27 cellular contexts compared by ENCODE assay signal in the genomic region with DNA sequence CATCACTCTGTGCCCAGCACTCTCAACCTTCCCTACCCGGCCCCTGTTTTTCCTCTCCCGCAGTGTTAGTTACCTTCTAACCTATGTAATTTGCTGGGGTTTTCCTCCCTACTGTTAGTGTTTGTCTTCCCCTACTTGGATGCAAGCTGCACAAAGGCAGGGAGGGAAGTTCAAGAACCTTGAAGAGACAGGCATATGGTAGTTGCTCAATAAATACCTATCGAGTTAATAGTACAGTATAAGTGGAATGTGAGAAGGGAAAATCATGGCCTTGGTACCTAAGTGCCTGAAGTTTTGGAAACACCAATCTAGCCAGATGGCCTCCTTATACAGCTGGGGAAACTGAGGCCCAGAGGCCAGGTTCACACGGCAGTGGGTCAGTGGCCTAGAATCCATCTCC. TPM values are rescaled to one million over a fixed set of nuclear protein-coding genes. Genes with fewer than 3 reads are reported as not detected.
DNase-seq lines count a peak whose midpoint lies in the region; ATAC-seq and TF ChIP-seq lines count a peak whose summit lies in the region.
"Had no signal": no experiment of that assay in that cellular context is flagged by ENCODE, and none has a peak within 500 bp of the region (broad histone marks: within the 10 kb centered on the region; RNA-seq: fewer than 3 reads in every experiment).

No MANE protein-coding gene starts in this region.

- H3K36me3 Mint-ChIP-seq in CD14-positive monocyte = peaks cover 0 to 1% of the 10 kb centered on the region in 2 donors
- H3K36me3 Mint-ChIP-seq: CD4-positive, alpha-beta memory T cell had no signal

- H3K79me1 ChIP-seq in mesenchymal stem cell (replicated peaks; ENCODE audit: low read length, poor library complexity, severe bottlenecking) = peaks cover 36% of the 10 kb centered on the region

- peaks cover 22 to 62% of the 10 kb centered on the region in 2 donors for H3K4me1 ChIP-seq in ascending aorta
- peaks cover 37% of the 10 kb centered on the region for H3K4me1 ChIP-seq in mesenchymal stem cell (ENCODE audit: control insufficient read depth, insufficient read depth, low read depth, low read length)
- H3K4me1 ChIP-seq in smooth muscle cell (ENCODE audit: low read depth) = peaks cover 5% of the 10 kb centered on the region
- H3K4me1 ChIP-seq: HAP-1 had no signal

- H3K18ac ChIP-seq in mesenchymal stem cell (ENCODE audit: low read depth in 1 of 2, low read length in 2 of 2) = peak overlapping the region; percentile 13 to 47

- 85% methylated on average over 2 of the region's 4 CpGs for WGBS in mesenchymal stem cell
- WGBS in smooth muscle cell (ENCODE audit: low lambda C conversion rate) = 90% methylated on average over 4 of the region's 4 CpGs

- H3K9me3 Mint-ChIP-seq in CD14-positive monocyte = no peaks in the 10 kb centered on the region
- H3K9me3 Mint-ChIP-seq: CD4-positive, alpha-beta memory T cell; central memory CD8-positive, alpha-beta T cell had no signal

- peaks cover 11% of the 10 kb centered on the region for H4K20me1 ChIP-seq in smooth muscle cell (ENCODE audit: low read depth)

- no peak overlapping the region for H3K4me3 ChIP-seq in ascending aorta
- no peak overlapping the region for H3K4me3 ChIP-seq in mesenchymal stem cell (ENCODE audit: insufficient read depth in 1 of 2, low read depth in 1 of 2, low read length in 2 of 2)
- no peak overlapping the region for H3K4me3 ChIP-seq in smooth muscle cell
- H3K4me3 ChIP-seq: HAP-1, spleen, stomach, upper lobe of left lung had no signal

- intact Hi-C loops in CD14-positive monocyte (cut with micrococcal nuclease) (loop anchor here (2.0 to 10.0 kb wide), 3 partner anchors 41 to 213 kb away; no protein-coding TSS in a partner anchor), ascending aorta (cut with DNase I) (loop anchor here (2.0 to 10.0 kb wide), 3 partner anchors 29 to 1543 kb away; no protein-coding TSS in a partner anchor)

- TF ChIP-seq CTCF in CD14-positive monocyte (IDR thresholded peaks at IDR 0.05) = no peak
- no peak for TF ChIP-seq CTCF in ascending aorta (IDR thresholded peaks at IDR 0.05)
- TF ChIP-seq CTCF in smooth muscle cell (IDR thresholded peaks at IDR 0.05; ENCODE audit: borderline replicate concordance, insufficient read depth, poor library complexity, severe bottlenecking) = no peak

- DNase-seq in CD14-positive monocyte (ENCODE audit: low spot score) = no peak
- DNase-seq in ascending aorta (ENCODE audit: low spot score in 2 of 2) = no peak
- DNase-seq in mesenchymal stem cell = no peak
- no peak for DNase-seq in smooth muscle cell (lab: John Stamatoyannopoulos, UW; ENCODE audit: unreplicated experiment)
- DNase-seq in NCI-H446 (lab: John Stamatoyannopoulos, UW) = no peak
- no peak for DNase-seq in stimulated activated CD8-positive, alpha-beta memory T cell treated with anti-CD3 and anti-CD28 coated beads, Interleukin-4, amount 100 ng/mL, for 48 hours
- DNase-seq: activated CD4-positive, alpha-beta T cell treated with anti-CD3 and anti-CD28 coated beads for 4 hours; activated naive CD4-positive, alpha-beta T cell treated with Interleukin-2 at 50 U/mL for 16 hours; activated T-cell treated with anti-CD3 and anti-CD28 coated beads, Interleukin-2, amount 50 U/mL, for 48 hours; CD4-positive, alpha-beta memory T cell; DMS 273 treated with DMSO at 0.1 percent for 48 hours; KG1; left colon; NCI-H524; spleen; stimulated activated CD4-positive, alpha-beta T cell treated with anti-CD3 and anti-CD28 coated beads, Interleukin-4, amount 100 ng/mL, for 24 hours; stomach; T-helper 17 cell; upper lobe of left lung had no signal

- H4K91ac ChIP-seq in mesenchymal stem cell (ENCODE audit: low read length) = peak overlapping the region; percentile 58

- H3K9ac ChIP-seq in mesenchymal stem cell (ENCODE audit: low read length) (peak overlapping the region; percentile 60), smooth muscle cell (ENCODE audit: low read depth) (no peak overlapping the region)

- H2BK15ac ChIP-seq in mesenchymal stem cell (ENCODE audit: low read depth, poor library complexity, severe bottlenecking) = no peak overlapping the region

- H2BK12ac ChIP-seq in mesenchymal stem cell (ENCODE audit: low read length in 2 of 2) = no peak overlapping the region

- peak overlapping the region in 1 of 2 experiments; percentile 10 for H3K23ac ChIP-seq in mesenchymal stem cell (ENCODE audit: low read length in 2 of 2)

- H2AFZ ChIP-seq in mesenchymal stem cell (ENCODE audit: low read depth, low read length) (no peak overlapping the region), smooth muscle cell (ENCODE audit: low read depth) (no peak overlapping the region)

- peaks cover 19% of the 10 kb centered on the region for H3F3A ChIP-seq in smooth muscle cell (ENCODE audit: low read depth)

- H3K27me3 ChIP-seq in ascending aorta (no peaks in the 10 kb centered on the region), mesenchymal stem cell (ENCODE audit: control insufficient read depth in 1 of 2, insufficient read depth in 1 of 2, low read length in 2 of 2) (no peaks in the 10 kb centered on the region), smooth muscle cell (ENCODE audit: low read depth) (no peaks in the 10 kb centered on the region)
- H3K27me3 ChIP-seq: stomach, upper lobe of left lung had no signal

- no peak overlapping the region for H3K14ac ChIP-seq in mesenchymal stem cell (ENCODE audit: low read length in 2 of 2)

- H3K4me1 Mint-ChIP-seq in CD14-positive monocyte = peaks cover 34% of the 10 kb centered on the region
- H3K4me1 Mint-ChIP-seq: CD4-positive, alpha-beta memory T cell had no signal

- no peak overlapping the region for H2BK120ac ChIP-seq in mesenchymal stem cell (ENCODE audit: low read depth, low read length)

- H3K36me3 ChIP-seq in ascending aorta (peaks cover 58 to 95% of the 10 kb centered on the region in 2 donors), mesenchymal stem cell (ENCODE audit: control insufficient read depth in 1 of 2, insufficient read depth in 2 of 2, low read depth in 1 of 2, low read length in 2 of 2) (peaks cover 88 to 97% of the 10 kb centered on the region in 2 experiments), smooth muscle cell (ENCODE audit: low read depth) (no peaks in the 10 kb centered on the region)
- H3K36me3 ChIP-seq: HAP-1 had no signal

- H2BK5ac ChIP-seq in mesenchymal stem cell (ENCODE audit: low read depth, low read length, poor library complexity, severe bottlenecking) = no peak overlapping the region

- H3K9me3 ChIP-seq in ascending aorta (no peaks in the 10 kb centered on the region), mesenchymal stem cell (ENCODE audit: control insufficient read depth, low read length) (no peaks in the 10 kb centered on the region), smooth muscle cell (replicated peaks; ENCODE audit: low read depth) (no peaks in the 10 kb centered on the region)
- H3K9me3 ChIP-seq: HAP-1, spleen, stomach, upper lobe of left lung had no signal

- H3K4me2 ChIP-seq in mesenchymal stem cell (ENCODE audit: low read length, poor library complexity, severe bottlenecking) (no peak overlapping the region), smooth muscle cell (no peak overlapping the region)

- peak overlapping the region; percentile 98 to 99 for H3K27ac ChIP-seq in ascending aorta
- H3K27ac ChIP-seq in mesenchymal stem cell (ENCODE audit: low read length, poor library complexity, severe bottlenecking) = no peak overlapping the region
- H3K27ac ChIP-seq in smooth muscle cell (ENCODE audit: low read depth) = peak overlapping the region; percentile 100

- peaks cover 27% of the 10 kb centered on the region for H3K79me2 ChIP-seq in smooth muscle cell (ENCODE audit: low read depth)

- H2AK5ac ChIP-seq in mesenchymal stem cell (ENCODE audit: low read length, severe bottlenecking) = peak overlapping the region; percentile 25

- no peak overlapping the region for H3K4me3 Mint-ChIP-seq in CD14-positive monocyte
- H3K4me3 Mint-ChIP-seq: CD4-positive, alpha-beta memory T cell; central memory CD8-positive, alpha-beta T cell; T-helper 17 cell had no signal

- peaks cover 2 to 5% (median 2%) of the 10 kb centered on the region in 3 donors for H3K27me3 Mint-ChIP-seq in CD14-positive monocyte (ENCODE audit: low read depth in 3 of 3)

- no peak for ATAC-seq in HG02840 (IDR thresholded peaks at IDR 0.05; ENCODE audit: low FRiP score, unreplicated experiment)
- ATAC-seq: T-helper 17 cell had no signal

- H4K8ac ChIP-seq in mesenchymal stem cell (ENCODE audit: low read length) = peak overlapping the region; percentile 76

- H3K27ac Mint-ChIP-seq in CD14-positive monocyte = peak overlapping the region in 4 of 7 donors; percentile 8 to 34 (median 16)
- H3K27ac Mint-ChIP-seq: CD4-positive, alpha-beta memory T cell; T-helper 17 cell had no signal

- no peak overlapping the region for H3K4ac ChIP-seq in mesenchymal stem cell (ENCODE audit: low read depth in 1 of 2, low read length in 2 of 2)

RNA-seq across cellular contexts. Expression of a gene that starts 24.2 kb away (rescaled TPM):
- polyA plus RNA-seq in CD14-positive monocyte (under 1 TPM; 0.04 to 0.20 TPM), smooth muscle cell (390 and 522 TPM in 2 replicates)
- total RNA-seq in ascending aorta (341 TPM), smooth muscle cell (362 and 370 TPM in 2 replicates)
- 203 TPM for polyA plus RNA-seq in mesenchymal stem cell (2013, experiment 1 of 2)
- 211 TPM for polyA plus RNA-seq in mesenchymal stem cell (2013, experiment 2 of 2)
- total RNA-seq: CD4-positive, alpha-beta memory T cell had no signal
- polyA plus RNA-seq: CD4-positive, alpha-beta memory T cell had no signal

RNA-seq across cellular contexts. Expression of a gene that starts 35.1 kb away (rescaled TPM):
- polyA plus RNA-seq in CD14-positive monocyte = not detected
- not detected for total RNA-seq in ascending aorta
- polyA plus RNA-seq in mesenchymal stem cell (2013, experiment 1 of 2) = 0.08 TPM
- 0.03 TPM for polyA plus RNA-seq in mesenchymal stem cell (2013, experiment 2 of 2)
- total RNA-seq in smooth muscle cell = 1.4 and 3.9 TPM in 2 replicates
- polyA plus RNA-seq in smooth muscle cell = 5.0 and 8.5 TPM in 2 replicates
- total RNA-seq: activated CD8-positive, alpha-beta memory T cell treated with anti-CD3 and anti-CD28 coated beads for 36 hours; CD4-positive, alpha-beta memory T cell; epithelial cell of proximal tubule; G401; pulmonary artery endothelial cell; SK-MEL-5; T-helper 17 cell had no signal
- polyA plus RNA-seq: CD4-positive, alpha-beta memory T cell had no signal

RNA-seq across cellular contexts. Expression of a gene that starts 45.1 kb away (rescaled TPM):
- polyA plus RNA-seq in CD14-positive monocyte (100 to 1,000 TPM; 180 to 242 TPM), smooth muscle cell (2.2 and 12.9 TPM in 2 replicates)
- total RNA-seq in ascending aorta (70.9 TPM), smooth muscle cell (3.9 and 6.2 TPM in 2 replicates)
- 0.06 TPM for polyA plus RNA-seq in mesenchymal stem cell (2013, experiment 1 of 2)
- 0.12 TPM for polyA plus RNA-seq in mesenchymal stem cell (2013, experiment 2 of 2)
- total RNA-seq: activated CD8-positive, alpha-beta memory T cell treated with anti-CD3 and anti-CD28 coated beads for 36 hours; epithelial cell of proximal tubule; pulmonary artery endothelial cell; SK-MEL-5 had no signal

RNA-seq across cellular contexts. Expression of a gene that starts 58.4 kb away (rescaled TPM):
- polyA plus RNA-seq in CD14-positive monocyte (not detected), smooth muscle cell (0.10 TPM in 1 of 2 replicates, not detected in the other)
- total RNA-seq in ascending aorta (not detected), smooth muscle cell (not detected in 2 replicates)
- not detected for polyA plus RNA-seq in mesenchymal stem cell (2013, experiment 1 of 2)
- polyA plus RNA-seq in mesenchymal stem cell (2013, experiment 2 of 2) = not detected
- total RNA-seq: activated CD8-positive, alpha-beta memory T cell treated with anti-CD3 and anti-CD28 coated beads for 36 hours; CD4-positive, alpha-beta memory T cell; epithelial cell of proximal tubule; G401; pulmonary artery endothelial cell; SK-MEL-5; spleen; T-helper 17 cell had no signal
- polyA plus RNA-seq: CD4-positive, alpha-beta memory T cell; stomach had no signal

Comparison
In these comparisons a context has a peak if more than half of its experiments do, and no peak if none do; other contexts are left out.
1. RNA of a gene that starts 45.1 kb away (total RNA-seq): 70.9 TPM in ascending aorta (single experiment); 3.9 to 6.2 TPM in smooth muscle cell; every median in the first group is over 10 times any median in the second.